ENCODE assay signal across 1 cellular context in genomic region chr22:46612904-46613605, GRCh38.
TF ChIP-seq lines count a peak whose summit lies in the region.

No MANE protein-coding gene starts in this region.

TF ChIP-seq in SK-N-SH, 30 proteins besides CTCF, POLR2A, EP300 and RAD21 (continued from another document):
- TF ChIP-seq, protein P1, sequence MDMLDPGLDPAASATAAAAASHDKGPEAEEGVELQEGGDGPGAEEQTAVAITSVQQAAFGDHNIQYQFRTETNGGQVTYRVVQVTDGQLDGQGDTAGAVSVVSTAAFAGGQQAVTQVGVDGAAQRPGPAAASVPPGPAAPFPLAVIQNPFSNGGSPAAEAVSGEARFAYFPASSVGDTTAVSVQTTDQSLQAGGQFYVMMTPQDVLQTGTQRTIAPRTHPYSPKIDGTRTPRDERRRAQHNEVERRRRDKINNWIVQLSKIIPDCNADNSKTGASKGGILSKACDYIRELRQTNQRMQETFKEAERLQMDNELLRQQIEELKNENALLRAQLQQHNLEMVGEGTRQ (IDR thresholded peaks at IDR 0.05; ENCODE audit: borderline replicate concordance, low read depth, low read length) = no peak
- peak; percentile 91; the same call in 1 of the 2 replicates for TF ChIP-seq RCOR1 (IDR thresholded peaks at IDR 0.05; ENCODE audit: low read length)
- TF ChIP-seq TAF1 (IDR thresholded peaks at IDR 0.05; ENCODE audit: borderline replicate concordance, low read depth, low read length) = no peak
- TF ChIP-seq FOXJ3 (CRISPR knock-in tag; IDR thresholded peaks at IDR 0.05) = peak; percentile 35; the same call in 1 of the 2 replicates
- no peak for TF ChIP-seq RXRA (IDR thresholded peaks at IDR 0.05; ENCODE audit: borderline replicate concordance, low read depth)
- TF ChIP-seq EZH2phosphoT487 (IDR thresholded peaks at IDR 0.05; ENCODE audit: borderline replicate concordance, low read depth) = no peak
